In the genomic region with DNA sequence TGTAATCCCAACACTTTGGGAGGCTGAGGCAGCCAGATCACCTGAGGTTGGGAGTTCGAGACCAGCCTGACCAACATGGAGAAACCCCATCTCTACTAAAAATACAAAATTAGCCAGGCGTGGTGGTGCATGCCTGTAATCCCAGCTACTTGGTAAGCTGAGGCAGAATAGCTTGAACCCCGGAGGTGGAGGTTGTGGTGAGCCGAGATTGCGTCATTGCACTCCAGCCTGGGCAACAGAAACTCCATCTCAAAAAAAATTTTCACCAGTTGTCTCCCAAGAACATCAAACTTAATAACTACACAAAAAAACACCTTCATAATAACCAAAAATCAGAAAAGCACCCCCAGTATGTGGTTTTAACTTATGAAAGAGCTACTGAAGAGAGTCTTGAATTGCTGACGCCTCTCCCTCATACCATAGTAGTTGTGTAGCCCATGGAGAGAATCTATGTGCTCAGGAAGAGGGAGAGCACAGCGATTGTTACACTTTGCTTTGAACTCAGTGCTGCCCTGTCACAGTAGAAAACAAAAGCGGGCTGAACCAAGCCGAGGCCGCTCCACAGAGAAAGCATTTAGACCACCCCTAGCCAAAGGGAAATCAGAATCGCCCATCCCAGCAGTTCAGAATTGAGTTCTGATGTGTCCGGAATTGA, we compare ENCODE assay signal across 2 cellular contexts.
TF ChIP-seq lines count a peak whose summit lies in the region.

No MANE protein-coding gene starts in this region.

TF ChIP-seq in GM23338, 12 proteins besides CTCF, POLR2A, EP300 and RAD21 (continued from another document):
- TF ChIP-seq ZNF114 (CRISPR knock-in tag; IDR thresholded peaks at IDR 0.05) (no peak), NANOG (IDR thresholded peaks at IDR 0.05; ENCODE audit: borderline replicate concordance) (no peak), STAT1 (IDR thresholded peaks at IDR 0.05; ENCODE audit: unreplicated experiment) (no peak), JUNB (IDR thresholded peaks at IDR 0.05; ENCODE audit: unreplicated experiment) (no peak), ZNF331 (CRISPR knock-in tag; IDR thresholded peaks at IDR 0.05; ENCODE audit: low read depth) (no peak)
- TF ChIP-seq, protein P1, sequence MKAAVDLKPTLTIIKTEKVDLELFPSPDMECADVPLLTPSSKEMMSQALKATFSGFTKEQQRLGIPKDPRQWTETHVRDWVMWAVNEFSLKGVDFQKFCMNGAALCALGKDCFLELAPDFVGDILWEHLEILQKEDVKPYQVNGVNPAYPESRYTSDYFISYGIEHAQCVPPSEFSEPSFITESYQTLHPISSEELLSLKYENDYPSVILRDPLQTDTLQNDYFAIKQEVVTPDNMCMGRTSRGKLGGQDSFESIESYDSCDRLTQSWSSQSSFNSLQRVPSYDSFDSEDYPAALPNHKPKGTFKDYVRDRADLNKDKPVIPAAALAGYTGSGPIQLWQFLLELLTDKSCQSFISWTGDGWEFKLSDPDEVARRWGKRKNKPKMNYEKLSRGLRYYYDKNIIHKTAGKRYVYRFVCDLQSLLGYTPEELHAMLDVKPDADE (IDR thresholded peaks at IDR 0.05) = no peak
- TF ChIP-seq, protein P2, sequence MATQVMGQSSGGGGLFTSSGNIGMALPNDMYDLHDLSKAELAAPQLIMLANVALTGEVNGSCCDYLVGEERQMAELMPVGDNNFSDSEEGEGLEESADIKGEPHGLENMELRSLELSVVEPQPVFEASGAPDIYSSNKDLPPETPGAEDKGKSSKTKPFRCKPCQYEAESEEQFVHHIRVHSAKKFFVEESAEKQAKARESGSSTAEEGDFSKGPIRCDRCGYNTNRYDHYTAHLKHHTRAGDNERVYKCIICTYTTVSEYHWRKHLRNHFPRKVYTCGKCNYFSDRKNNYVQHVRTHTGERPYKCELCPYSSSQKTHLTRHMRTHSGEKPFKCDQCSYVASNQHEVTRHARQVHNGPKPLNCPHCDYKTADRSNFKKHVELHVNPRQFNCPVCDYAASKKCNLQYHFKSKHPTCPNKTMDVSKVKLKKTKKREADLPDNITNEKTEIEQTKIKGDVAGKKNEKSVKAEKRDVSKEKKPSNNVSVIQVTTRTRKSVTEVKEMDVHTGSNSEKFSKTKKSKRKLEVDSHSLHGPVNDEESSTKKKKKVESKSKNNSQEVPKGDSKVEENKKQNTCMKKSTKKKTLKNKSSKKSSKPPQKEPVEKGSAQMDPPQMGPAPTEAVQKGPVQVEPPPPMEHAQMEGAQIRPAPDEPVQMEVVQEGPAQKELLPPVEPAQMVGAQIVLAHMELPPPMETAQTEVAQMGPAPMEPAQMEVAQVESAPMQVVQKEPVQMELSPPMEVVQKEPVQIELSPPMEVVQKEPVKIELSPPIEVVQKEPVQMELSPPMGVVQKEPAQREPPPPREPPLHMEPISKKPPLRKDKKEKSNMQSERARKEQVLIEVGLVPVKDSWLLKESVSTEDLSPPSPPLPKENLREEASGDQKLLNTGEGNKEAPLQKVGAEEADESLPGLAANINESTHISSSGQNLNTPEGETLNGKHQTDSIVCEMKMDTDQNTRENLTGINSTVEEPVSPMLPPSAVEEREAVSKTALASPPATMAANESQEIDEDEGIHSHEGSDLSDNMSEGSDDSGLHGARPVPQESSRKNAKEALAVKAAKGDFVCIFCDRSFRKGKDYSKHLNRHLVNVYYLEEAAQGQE (IDR thresholded peaks at IDR 0.05; ENCODE audit: unreplicated experiment) = no peak
- TF ChIP-seq, protein P3, sequence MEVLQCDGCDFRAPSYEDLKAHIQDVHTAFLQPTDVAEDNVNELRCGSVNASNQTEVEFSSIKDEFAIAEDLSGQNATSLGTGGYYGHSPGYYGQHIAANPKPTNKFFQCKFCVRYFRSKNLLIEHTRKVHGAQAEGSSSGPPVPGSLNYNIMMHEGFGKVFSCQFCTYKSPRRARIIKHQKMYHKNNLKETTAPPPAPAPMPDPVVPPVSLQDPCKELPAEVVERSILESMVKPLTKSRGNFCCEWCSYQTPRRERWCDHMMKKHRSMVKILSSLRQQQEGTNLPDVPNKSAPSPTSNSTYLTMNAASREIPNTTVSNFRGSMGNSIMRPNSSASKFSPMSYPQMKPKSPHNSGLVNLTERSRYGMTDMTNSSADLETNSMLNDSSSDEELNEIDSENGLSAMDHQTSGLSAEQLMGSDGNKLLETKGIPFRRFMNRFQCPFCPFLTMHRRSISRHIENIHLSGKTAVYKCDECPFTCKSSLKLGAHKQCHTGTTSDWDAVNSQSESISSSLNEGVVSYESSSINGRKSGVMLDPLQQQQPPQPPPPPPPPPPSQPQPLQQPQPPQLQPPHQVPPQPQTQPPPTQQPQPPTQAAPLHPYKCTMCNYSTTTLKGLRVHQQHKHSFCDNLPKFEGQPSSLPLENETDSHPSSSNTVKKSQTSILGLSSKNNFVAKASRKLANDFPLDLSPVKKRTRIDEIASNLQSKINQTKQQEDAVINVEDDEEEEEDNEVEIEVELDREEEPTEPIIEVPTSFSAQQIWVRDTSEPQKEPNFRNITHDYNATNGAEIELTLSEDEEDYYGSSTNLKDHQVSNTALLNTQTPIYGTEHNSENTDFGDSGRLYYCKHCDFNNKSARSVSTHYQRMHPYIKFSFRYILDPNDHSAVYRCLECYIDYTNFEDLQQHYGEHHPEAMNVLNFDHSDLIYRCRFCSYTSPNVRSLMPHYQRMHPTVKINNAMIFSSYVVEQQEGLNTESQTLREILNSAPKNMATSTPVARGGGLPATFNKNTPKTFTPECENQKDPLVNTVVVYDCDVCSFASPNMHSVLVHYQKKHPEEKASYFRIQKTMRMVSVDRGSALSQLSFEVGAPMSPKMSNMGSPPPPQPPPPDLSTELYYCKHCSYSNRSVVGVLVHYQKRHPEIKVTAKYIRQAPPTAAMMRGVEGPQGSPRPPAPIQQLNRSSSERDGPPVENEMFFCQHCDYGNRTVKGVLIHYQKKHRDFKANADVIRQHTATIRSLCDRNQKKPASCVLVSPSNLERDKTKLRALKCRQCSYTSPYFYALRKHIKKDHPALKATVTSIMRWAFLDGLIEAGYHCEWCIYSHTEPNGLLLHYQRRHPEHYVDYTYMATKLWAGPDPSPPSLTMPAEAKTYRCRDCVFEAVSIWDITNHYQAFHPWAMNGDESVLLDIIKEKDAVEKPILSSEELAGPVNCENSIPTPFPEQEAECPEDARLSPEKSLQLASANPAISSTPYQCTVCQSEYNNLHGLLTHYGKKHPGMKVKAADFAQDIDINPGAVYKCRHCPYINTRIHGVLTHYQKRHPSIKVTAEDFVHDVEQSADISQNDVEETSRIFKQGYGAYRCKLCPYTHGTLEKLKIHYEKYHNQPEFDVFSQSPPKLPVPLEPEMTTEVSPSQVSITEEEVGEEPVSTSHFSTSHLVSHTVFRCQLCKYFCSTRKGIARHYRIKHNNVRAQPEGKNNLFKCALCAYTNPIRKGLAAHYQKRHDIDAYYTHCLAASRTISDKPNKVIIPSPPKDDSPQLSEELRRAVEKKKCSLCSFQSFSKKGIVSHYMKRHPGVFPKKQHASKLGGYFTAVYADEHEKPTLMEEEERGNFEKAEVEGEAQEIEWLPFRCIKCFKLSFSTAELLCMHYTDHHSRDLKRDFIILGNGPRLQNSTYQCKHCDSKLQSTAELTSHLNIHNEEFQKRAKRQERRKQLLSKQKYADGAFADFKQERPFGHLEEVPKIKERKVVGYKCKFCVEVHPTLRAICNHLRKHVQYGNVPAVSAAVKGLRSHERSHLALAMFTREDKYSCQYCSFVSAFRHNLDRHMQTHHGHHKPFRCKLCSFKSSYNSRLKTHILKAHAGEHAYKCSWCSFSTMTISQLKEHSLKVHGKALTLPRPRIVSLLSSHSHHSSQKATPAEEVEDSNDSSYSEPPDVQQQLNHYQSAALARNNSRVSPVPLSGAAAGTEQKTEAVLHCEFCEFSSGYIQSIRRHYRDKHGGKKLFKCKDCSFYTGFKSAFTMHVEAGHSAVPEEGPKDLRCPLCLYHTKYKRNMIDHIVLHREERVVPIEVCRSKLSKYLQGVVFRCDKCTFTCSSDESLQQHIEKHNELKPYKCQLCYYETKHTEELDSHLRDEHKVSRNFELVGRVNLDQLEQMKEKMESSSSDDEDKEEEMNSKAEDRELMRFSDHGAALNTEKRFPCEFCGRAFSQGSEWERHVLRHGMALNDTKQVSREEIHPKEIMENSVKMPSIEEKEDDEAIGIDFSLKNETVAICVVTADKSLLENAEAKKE (CRISPR knock-in tag; IDR thresholded peaks at IDR 0.05) = no peak

TF ChIP-seq in K562, 482 proteins besides CTCF, POLR2A, EP300 and RAD21:
- TF ChIP-seq, protein P4, sequence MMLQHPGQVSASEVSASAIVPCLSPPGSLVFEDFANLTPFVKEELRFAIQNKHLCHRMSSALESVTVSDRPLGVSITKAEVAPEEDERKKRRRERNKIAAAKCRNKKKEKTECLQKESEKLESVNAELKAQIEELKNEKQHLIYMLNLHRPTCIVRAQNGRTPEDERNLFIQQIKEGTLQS (IDR thresholded peaks at IDR 0.05) = peak; percentile 41; the same call in 1 of the 2 replicates
- TF ChIP-seq, protein P4 (CRISPR knock-in tag; conservative IDR thresholded peaks at IDR 0.05) = no peak
- TF ChIP-seq, protein P5, sequence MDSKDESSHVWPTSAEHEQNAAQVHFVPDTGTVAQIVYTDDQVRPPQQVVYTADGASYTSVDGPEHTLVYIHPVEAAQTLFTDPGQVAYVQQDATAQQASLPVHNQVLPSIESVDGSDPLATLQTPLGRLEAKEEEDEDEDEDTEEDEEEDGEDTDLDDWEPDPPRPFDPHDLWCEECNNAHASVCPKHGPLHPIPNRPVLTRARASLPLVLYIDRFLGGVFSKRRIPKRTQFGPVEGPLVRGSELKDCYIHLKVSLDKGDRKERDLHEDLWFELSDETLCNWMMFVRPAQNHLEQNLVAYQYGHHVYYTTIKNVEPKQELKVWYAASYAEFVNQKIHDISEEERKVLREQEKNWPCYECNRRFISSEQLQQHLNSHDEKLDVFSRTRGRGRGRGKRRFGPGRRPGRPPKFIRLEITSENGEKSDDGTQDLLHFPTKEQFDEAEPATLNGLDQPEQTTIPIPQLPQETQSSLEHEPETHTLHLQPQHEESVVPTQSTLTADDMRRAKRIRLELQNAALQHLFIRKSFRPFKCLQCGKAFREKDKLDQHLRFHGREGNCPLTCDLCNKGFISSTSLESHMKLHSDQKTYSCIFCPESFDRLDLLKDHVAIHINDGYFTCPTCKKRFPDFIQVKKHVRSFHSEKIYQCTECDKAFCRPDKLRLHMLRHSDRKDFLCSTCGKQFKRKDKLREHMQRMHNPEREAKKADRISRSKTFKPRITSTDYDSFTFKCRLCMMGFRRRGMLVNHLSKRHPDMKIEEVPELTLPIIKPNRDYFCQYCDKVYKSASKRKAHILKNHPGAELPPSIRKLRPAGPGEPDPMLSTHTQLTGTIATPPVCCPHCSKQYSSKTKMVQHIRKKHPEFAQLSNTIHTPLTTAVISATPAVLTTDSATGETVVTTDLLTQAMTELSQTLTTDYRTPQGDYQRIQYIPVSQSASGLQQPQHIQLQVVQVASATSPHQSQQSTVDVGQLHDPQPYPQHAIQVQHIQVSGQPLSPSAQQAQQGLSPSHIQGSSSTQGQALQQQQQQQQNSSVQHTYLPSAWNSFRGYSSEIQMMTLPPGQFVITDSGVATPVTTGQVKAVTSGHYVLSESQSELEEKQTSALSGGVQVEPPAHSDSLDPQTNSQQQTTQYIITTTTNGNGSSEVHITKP (IDR thresholded peaks at IDR 0.05; ENCODE audit: partially characterized antibody) = peak; percentile 27
- TF ChIP-seq CEBPB (tag; IDR thresholded peaks at IDR 0.05) (peak; percentile 71), PRMT5 (CRISPR knock-in tag; IDR thresholded peaks at IDR 0.05) (no peak)
